30 cellular contexts compared by ENCODE assay signal in genomic region chr1:113219828-113220227, GRCh38.
"Had no signal": no experiment of that assay in that cellular context is flagged by ENCODE, and none has a peak within 500 bp of the region (broad histone marks: within the 10 kb centered on the region; RNA-seq: fewer than 3 reads in every experiment).

No MANE protein-coding gene starts in this region.

- H3K4me3 ChIP-seq: coronary artery, esophagus muscularis mucosa, gastroesophageal sphincter, heart left ventricle, hepatocyte, lung, mucosa of descending colon, neural progenitor cell, psoas muscle, skin epidermis, spleen, testis, tibial artery, upper lobe of right lung, uterus had no signal

- H3K4me3 Mint-ChIP-seq: memory B cell; mesothelial cell of epicardium; naive B cell; nephron; neural progenitor cell; stimulated activated memory B cell treated with anti-CD40 and anti-IgM and Interleukin-4, amounts not matched to agents 10 μg/mL and 1 μg/mL and 100 μg/mL, for 72 hours had no signal

- H3K36me3 Mint-ChIP-seq: neural progenitor cell; stimulated activated memory B cell treated with anti-CD40 and anti-IgM and Interleukin-4, amounts not matched to agents 10 μg/mL and 1 μg/mL and 100 μg/mL, for 72 hours had no signal

- H3K27ac Mint-ChIP-seq: memory B cell; naive B cell; neural progenitor cell; stimulated activated memory B cell treated with anti-CD40 and anti-IgM and Interleukin-4, amounts not matched to agents 10 μg/mL and 1 μg/mL and 100 μg/mL, for 72 hours had no signal

- H3K79me2 ChIP-seq: hepatocyte had no signal

- H3K4me1 ChIP-seq: esophagus muscularis mucosa, foreskin keratinocyte, gastroesophageal sphincter, heart left ventricle, psoas muscle, spleen, tibial artery, upper lobe of right lung, uterus had no signal

- H3K9me3 ChIP-seq: psoas muscle, testis, upper lobe of right lung, uterus had no signal

- H2AFZ ChIP-seq: hepatocyte, neural progenitor cell had no signal

- H3K27ac ChIP-seq: coronary artery, esophagus muscularis mucosa, foreskin keratinocyte, gastroesophageal sphincter, heart left ventricle, neural progenitor cell, psoas muscle, skin epidermis, spleen, testis, tibial artery, upper lobe of right lung, uterus had no signal

- ATAC-seq: foreskin keratinocyte; gastroesophageal sphincter; heart left ventricle; mucosa of descending colon; psoas muscle; right cardiac atrium; stimulated activated memory B cell treated with anti-CD40 and anti-IgM and Interleukin-4, amounts not matched to agents 10 μg/mL and 1 μg/mL and 100 μg/mL, for 72 hours; stimulated activated naive CD8-positive, alpha-beta T cell treated with anti-CD3 and anti-CD28 coated beads, Interleukin-15, Interleukin-2, amounts not matched to agents 100 U/mL and 50 U/mL, for 24 hours; upper lobe of right lung had no signal

- H3K36me3 ChIP-seq: esophagus muscularis mucosa, gastroesophageal sphincter, heart left ventricle, neural progenitor cell, spleen, tibial artery, upper lobe of right lung, uterus had no signal

- FAIRE-seq: endothelial cell of umbilical vein, kidney had no signal

- DNase-seq: effector memory CD4-positive, alpha-beta T cell; foreskin keratinocyte; heart left ventricle; kidney; naive B cell; nucleus accumbens; posterior cingulate gyrus; psoas muscle; right cardiac atrium; spleen; stimulated activated CD4-positive, alpha-beta T cell treated with anti-CD3 and anti-CD28 coated beads, Interleukin-4, amount 100 ng/mL, for 4 hours; stimulated activated naive CD8-positive, alpha-beta T cell treated with anti-CD3 and anti-CD28 coated beads, Interleukin-15, Interleukin-2, amounts not matched to agents 100 U/mL and 50 U/mL, for 24 hours; substantia nigra; testis; tibial artery; upper lobe of right lung; uterus had no signal

- H3K4me1 Mint-ChIP-seq: memory B cell; naive B cell; stimulated activated memory B cell treated with anti-CD40 and anti-IgM and Interleukin-4, amounts not matched to agents 10 μg/mL and 1 μg/mL and 100 μg/mL, for 72 hours had no signal

- H3K27me3 Mint-ChIP-seq: memory B cell; stimulated activated memory B cell treated with anti-CD40 and anti-IgM and Interleukin-4, amounts not matched to agents 10 μg/mL and 1 μg/mL and 100 μg/mL, for 72 hours had no signal

- H3K27me3 ChIP-seq: esophagus muscularis mucosa, gastroesophageal sphincter, heart left ventricle, hepatocyte, neural progenitor cell, spleen, testis, tibial artery, upper lobe of right lung, uterus had no signal

- H3K4me2 ChIP-seq: hepatocyte, neural progenitor cell had no signal

- H3K9ac ChIP-seq: neural progenitor cell had no signal

- H3K9me3 Mint-ChIP-seq: neural progenitor cell had no signal
